11 cellular contexts compared by ENCODE assay signal in the genomic region with DNA sequence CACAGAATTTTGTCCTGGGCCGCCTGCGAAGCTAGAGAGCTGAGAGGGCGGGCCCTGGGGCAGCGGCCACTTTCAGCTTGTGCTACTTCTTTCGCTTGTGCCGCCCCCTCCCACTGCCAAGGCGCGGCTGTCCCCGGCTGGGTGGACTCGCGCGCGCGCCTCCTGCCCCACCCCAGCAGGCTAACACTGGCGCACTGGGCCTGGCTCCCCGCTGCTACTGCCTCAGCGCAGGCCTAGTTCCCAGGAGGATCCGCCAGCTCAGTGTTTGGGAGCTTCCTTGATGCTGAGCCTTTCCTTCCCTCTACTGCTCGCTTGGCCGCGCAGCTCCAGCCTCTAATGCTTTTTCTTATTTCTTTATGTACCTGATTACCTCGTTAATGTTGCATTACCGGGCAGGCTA. TPM values are rescaled to one million over a fixed set of nuclear protein-coding genes. Genes with fewer than 3 reads are reported as not detected.
DNase-seq lines count a peak whose midpoint lies in the region; ATAC-seq and TF ChIP-seq lines count a peak whose summit lies in the region.
"Had no signal": no experiment of that assay in that cellular context is flagged by ENCODE, and none has a peak within 500 bp of the region (broad histone marks: within the 10 kb centered on the region; RNA-seq: fewer than 3 reads in every experiment).

No MANE protein-coding gene starts in this region.

- no peaks in the 10 kb centered on the region for H3K27me3 ChIP-seq in gastroesophageal sphincter
- peaks cover 0 to 6% of the 10 kb centered on the region in 2 experiments for H3K27me3 ChIP-seq in mesenchymal stem cell (ENCODE audit: control insufficient read depth in 1 of 2, insufficient read depth in 1 of 2, low read length in 2 of 2)
- H3K27me3 ChIP-seq in upper lobe of left lung: no peaks in the 10 kb centered on the region

- peak overlapping the region; percentile 69 for H3K9ac ChIP-seq in mesenchymal stem cell (ENCODE audit: low read length)

- no peak overlapping the region for H2BK120ac ChIP-seq in mesenchymal stem cell (ENCODE audit: low read depth, low read length)

- no peak overlapping the region for H3K4me3 Mint-ChIP-seq in activated CD4-positive, alpha-beta T cell treated with anti-CD3 and anti-CD28 coated beads for 36 hours

- no peak overlapping the region for H4K8ac ChIP-seq in mesenchymal stem cell (ENCODE audit: low read length)

- H3K23ac ChIP-seq in mesenchymal stem cell (ENCODE audit: low read length in 2 of 2): no peak overlapping the region

- H2AFZ ChIP-seq in mesenchymal stem cell (ENCODE audit: low read depth, low read length): no peak overlapping the region

- H3K36me3 Mint-ChIP-seq in activated CD4-positive, alpha-beta T cell treated with anti-CD3 and anti-CD28 coated beads for 36 hours (ENCODE audit: low read depth): no peaks in the 10 kb centered on the region

- H3K4me3 ChIP-seq in gastroesophageal sphincter: peak overlapping the region in 1 of 2 donors; percentile 0
- H3K4me3 ChIP-seq in mesenchymal stem cell (ENCODE audit: insufficient read depth in 1 of 2, low read depth in 1 of 2, low read length in 2 of 2): peak overlapping the region in 1 of 2 experiments; percentile 55
- peak overlapping the region in 1 of 4 donors; percentile 9 for H3K4me3 ChIP-seq in upper lobe of left lung
- H3K4me3 ChIP-seq: lung had no signal

- TF ChIP-seq CTCF in gastroesophageal sphincter (IDR thresholded peaks at IDR 0.05) (no peak), upper lobe of left lung (IDR thresholded peaks at IDR 0.05) (no peak)

- TF ChIP-seq POLR2A in gastroesophageal sphincter (IDR thresholded peaks at IDR 0.05) (no peak), upper lobe of left lung (IDR thresholded peaks at IDR 0.05) (no peak)

- H3K9me3 Mint-ChIP-seq in activated CD4-positive, alpha-beta T cell treated with anti-CD3 and anti-CD28 coated beads for 36 hours (ENCODE audit: low read depth): peaks cover 1% of the 10 kb centered on the region

- peak overlapping the region; percentile 32 for H3K4me2 ChIP-seq in mesenchymal stem cell (ENCODE audit: low read length, poor library complexity, severe bottlenecking)

- H4K91ac ChIP-seq in mesenchymal stem cell (ENCODE audit: low read length): no peak overlapping the region

- POLR2A ChIA-PET in activated CD4-positive, alpha-beta T cell treated with anti-CD3 and anti-CD28 coated beads for 36 hours (lab: Charles Lee): no interaction called here

- no peaks in the 10 kb centered on the region for H3K79me1 ChIP-seq in mesenchymal stem cell (replicated peaks; ENCODE audit: low read length, poor library complexity, severe bottlenecking)

- 38 to 48% methylated on average over 5 to 12 of the region's 23 CpGs for WGBS in gastroesophageal sphincter (ENCODE audit: low coverage in 1 of 2), 2 donors
- 12% methylated on average over 23 of the region's 23 CpGs for WGBS in mesenchymal stem cell
- 29 to 38% methylated on average over 17 to 23 of the region's 23 CpGs for WGBS in upper lobe of left lung, 2 donors

- peak overlapping the region in 1 of 2 experiments; percentile 1 for H3K18ac ChIP-seq in mesenchymal stem cell (ENCODE audit: low read depth in 1 of 2, low read length in 2 of 2)

- H2BK12ac ChIP-seq in mesenchymal stem cell (ENCODE audit: low read length in 2 of 2): no peak overlapping the region

- DNase-seq in activated CD4-positive, alpha-beta T cell treated with anti-CD3 and anti-CD28 coated beads for 36 hours: peak; percentile 7
- DNase-seq in activated CD4-positive, alpha-beta T cell treated with anti-CD3 and anti-CD28 coated beads for 1 hour: no peak
- peak; percentile 16 for DNase-seq in mesenchymal stem cell
- DNase-seq in upper lobe of left lung: peak; percentile 24 to 86
- no peak for DNase-seq in NOMO-1 treated with DMSO at 0.1 percent for 48 hours (lab: John Stamatoyannopoulos, UW; ENCODE audit: unreplicated experiment)
- no peak for DNase-seq in cerebellar cortex (ENCODE audit: low spot score)
- DNase-seq: 8988T, NCI-H1694 treated with DMSO at 0.1 percent for 48 hours had no signal

- H3K27ac Mint-ChIP-seq in activated CD4-positive, alpha-beta T cell treated with anti-CD3 and anti-CD28 coated beads for 36 hours: no peak overlapping the region

- intact Hi-C loops in activated CD4-positive, alpha-beta T cell treated with anti-CD3 and anti-CD28 coated beads for 36 hours (cut with DNase I, micrococcal nuclease): no loop called here

- H3K4ac ChIP-seq in mesenchymal stem cell (ENCODE audit: low read depth in 1 of 2, low read length in 2 of 2): no peak overlapping the region

- TF ChIP-seq EP300 in gastroesophageal sphincter (IDR thresholded peaks at IDR 0.05): no peak
- no peak for TF ChIP-seq EP300 in upper lobe of left lung (IDR thresholded peaks at IDR 0.05)

- H2BK5ac ChIP-seq in mesenchymal stem cell (ENCODE audit: low read depth, low read length, poor library complexity, severe bottlenecking): no peak overlapping the region

- H3K4me1 ChIP-seq in gastroesophageal sphincter: no peaks in the 10 kb centered on the region
- peaks cover 3% of the 10 kb centered on the region for H3K4me1 ChIP-seq in mesenchymal stem cell (ENCODE audit: control insufficient read depth, insufficient read depth, low read depth, low read length)
- H3K4me1 ChIP-seq in upper lobe of left lung: peaks cover 0 to 7% (median 3%) of the 10 kb centered on the region in 4 donors

- ATAC-seq in activated CD4-positive, alpha-beta T cell treated with anti-CD3 and anti-CD28 coated beads for 36 hours: no peak
- ATAC-seq in gastroesophageal sphincter (peak; percentile 51), upper lobe of left lung (ENCODE audit: low FRiP score in 2 of 2) (peak; percentile 63 to 83), GM18519 (IDR thresholded peaks at IDR 0.05; ENCODE audit: low FRiP score, unreplicated experiment) (no peak)

- no peak overlapping the region for H2AK5ac ChIP-seq in mesenchymal stem cell (ENCODE audit: low read length, severe bottlenecking)

- CTCF ChIA-PET in activated CD4-positive, alpha-beta T cell treated with anti-CD3 and anti-CD28 coated beads for 36 hours (lab: Charles Lee): no interaction called here

- peaks cover 2% of the 10 kb centered on the region for H3K4me1 Mint-ChIP-seq in activated CD4-positive, alpha-beta T cell treated with anti-CD3 and anti-CD28 coated beads for 36 hours

- H3K27me3 Mint-ChIP-seq in activated CD4-positive, alpha-beta T cell treated with anti-CD3 and anti-CD28 coated beads for 36 hours: peaks cover 35% of the 10 kb centered on the region

- no peak overlapping the region for H3K27ac ChIP-seq in gastroesophageal sphincter
- H3K27ac ChIP-seq in mesenchymal stem cell (ENCODE audit: low read length, poor library complexity, severe bottlenecking): no peak overlapping the region
- no peak overlapping the region for H3K27ac ChIP-seq in upper lobe of left lung

- H2BK15ac ChIP-seq in mesenchymal stem cell (ENCODE audit: low read depth, poor library complexity, severe bottlenecking): no peak overlapping the region

- H3K14ac ChIP-seq in mesenchymal stem cell (ENCODE audit: low read length in 2 of 2): no peak overlapping the region

- H3K36me3 ChIP-seq in gastroesophageal sphincter (no peaks in the 10 kb centered on the region), mesenchymal stem cell (ENCODE audit: control insufficient read depth in 1 of 2, insufficient read depth in 2 of 2, low read depth in 1 of 2, low read length in 2 of 2) (no peaks in the 10 kb centered on the region), upper lobe of left lung (no peaks in the 10 kb centered on the region)

- H3K9me3 ChIP-seq in gastroesophageal sphincter: no peaks in the 10 kb centered on the region
- H3K9me3 ChIP-seq in mesenchymal stem cell (ENCODE audit: control insufficient read depth, low read length): no peaks in the 10 kb centered on the region
- H3K9me3 ChIP-seq in upper lobe of left lung: no peaks in the 10 kb centered on the region

RNA-seq across cellular contexts. Expression of gene METAP2, which starts 27.4 kb away (rescaled TPM):
- 100 to 1,000 TPM; 136 to 152 TPM for total RNA-seq in activated CD4-positive, alpha-beta T cell treated with anti-CD3 and anti-CD28 coated beads for 36 hours
- total RNA-seq in gastroesophageal sphincter (10 to 100 TPM; 66.8 to 92.7 (median 74.2) TPM), upper lobe of left lung (10 to 100 TPM; 44.0 to 75.0 (median 50.3) TPM)
- polyA plus RNA-seq in mesenchymal stem cell (2013, experiment 1 of 2): 59.9 TPM
- 60.6 TPM for polyA plus RNA-seq in mesenchymal stem cell (2013, experiment 2 of 2)

Comparison
In these comparisons a context has a peak if more than half of its experiments do, and no peak if none do; other contexts are left out.
1. DNase-seq: peak in activated CD4-positive, alpha-beta T cell treated with anti-CD3 and anti-CD28 coated beads for 36 hours (single experiment), mesenchymal stem cell (single experiment) and upper lobe of left lung (2 of 2); none in activated CD4-positive, alpha-beta T cell treated with anti-CD3 and anti-CD28 coated beads for 1 hour (single experiment), NOMO-1 treated with DMSO at 0.1 percent for 48 hours (single experiment) and cerebellar cortex (single experiment).
2. ATAC-seq: peak in gastroesophageal sphincter (single experiment) and upper lobe of left lung (2 of 2); none in activated CD4-positive, alpha-beta T cell treated with anti-CD3 and anti-CD28 coated beads for 36 hours (single experiment) and GM18519 (single experiment).